ENCODE assay signal across 22 cellular contexts in the genomic region with DNA sequence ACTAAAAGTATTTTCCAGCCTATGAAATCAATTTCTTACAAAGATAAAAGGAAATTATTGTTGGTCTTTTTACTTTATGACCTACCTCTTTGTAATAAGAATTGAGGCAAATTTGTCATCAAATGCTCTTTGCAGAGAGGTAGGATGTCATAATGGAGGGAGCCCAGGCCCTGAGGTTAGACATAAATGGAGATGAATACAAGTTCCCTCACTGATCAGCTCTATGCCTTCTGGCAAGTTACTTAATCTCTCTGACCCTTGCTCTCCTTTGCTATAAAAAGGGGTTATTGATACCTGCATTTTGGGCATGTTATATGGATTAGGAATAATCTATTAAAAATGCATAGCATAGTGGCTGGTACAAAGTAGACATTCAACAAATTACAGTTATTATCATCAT.
DNase-seq lines count a peak whose midpoint lies in the region; ATAC-seq, FAIRE-seq and TF ChIP-seq lines count a peak whose summit lies in the region.
"Had no signal": no experiment of that assay in that cellular context is flagged by ENCODE, and none has a peak within 500 bp of the region (broad histone marks: within the 10 kb centered on the region; RNA-seq: fewer than 3 reads in every experiment).

No MANE protein-coding gene starts in this region.

- H3K4me3 ChIP-seq in AG04450 (ENCODE audit: low read depth, low read length) (no peak overlapping the region), bronchial epithelial cell (ENCODE audit: low read depth, low read length) (no peak overlapping the region), mesodermal cell (ENCODE audit: extremely low read depth, insufficient read depth, low read length, poor library complexity, severe bottlenecking) (no peak overlapping the region)
- H3K4me3 ChIP-seq: body of pancreas, skin epidermis had no signal

- H3K27ac ChIP-seq in AG04450 (ENCODE audit: low read depth, low read length) (peak overlapping the region; percentile 66), mesodermal cell (ENCODE audit: low read depth, low read length, severe bottlenecking) (peak overlapping the region; percentile 48)
- H3K27ac ChIP-seq: body of pancreas had no signal

- FAIRE-seq in bronchial epithelial cell (lab: Jason Lieb, UNC), result no peak
- FAIRE-seq: frontal cortex had no signal

- H3K27me3 ChIP-seq in AG04450 (ENCODE audit: control insufficient read depth, insufficient read depth, low read length) (no peaks in the 10 kb centered on the region), bronchial epithelial cell (ENCODE audit: control insufficient read depth, insufficient read depth, low read length) (no peaks in the 10 kb centered on the region)
- H3K27me3 ChIP-seq: body of pancreas had no signal

- intact Hi-C loops in Right ventricle myocardium superior (cut with DNase I), result no loop called here
- intact Hi-C loops in posterior vena cava (cut with DNase I), result loop anchor here in 1 of 2 donors (10.0 kb wide), 1 partner anchor 157 kb away; no protein-coding TSS in a partner anchor

- no peak for TF ChIP-seq CTCF in AG04450 (IDR thresholded peaks at IDR 0.05; ENCODE audit: low read depth, low read length)
- TF ChIP-seq CTCF in bronchial epithelial cell (IDR thresholded peaks at IDR 0.05; ENCODE audit: insufficient read depth, low read length, severe bottlenecking), result no peak

- H3K36me3 ChIP-seq in bronchial epithelial cell (ENCODE audit: control insufficient read depth, insufficient read depth, low read length) (no peaks in the 10 kb centered on the region), mesodermal cell (ENCODE audit: control insufficient read depth, insufficient read depth, low read length) (no peaks in the 10 kb centered on the region)

- no peaks in the 10 kb centered on the region for H3K9me3 Mint-ChIP-seq in activated T-cell treated with anti-CD3 and anti-CD28 coated beads, Interleukin-2, amount 50 U/mL, for 72 hours
- H3K9me3 Mint-ChIP-seq: activated CD4-positive, alpha-beta T cell treated with anti-CD3 and anti-CD28 coated beads, Interleukin-2, amount 10 ng/mL, durations not matched to agents 7 days and 5 days; activated naive CD8-positive, alpha-beta T cell treated with anti-CD3 and anti-CD28 coated beads, Interleukin-2, amount 10 ng/mL, durations not matched to agents 7 days and 5 days; activated T-helper 2 cell treated with anti-CD3 and anti-CD28 coated beads, Interferon-gamma antibody, Interleukin-2, Interleukin-4, amounts not matched to agents 10 μg/mL and 5 μg/mL and 100 μg/mL, durations not matched to agents 14 hours and 24 hours and 36 hours; CD4-positive, alpha-beta memory T cell; nephron had no signal

- peaks cover 23% of the 10 kb centered on the region for H3K27me3 Mint-ChIP-seq in activated T-cell treated with anti-CD3 and anti-CD28 coated beads, Interleukin-2, amount 50 U/mL, for 72 hours (ENCODE audit: low read depth)
- H3K27me3 Mint-ChIP-seq: CD4-positive, alpha-beta memory T cell; progenitor cell of endocrine pancreas had no signal

- no peaks in the 10 kb centered on the region for H3K36me3 Mint-ChIP-seq in activated T-cell treated with anti-CD3 and anti-CD28 coated beads, Interleukin-2, amount 50 U/mL, for 72 hours (ENCODE audit: insufficient read depth in 2 of 2)
- H3K36me3 Mint-ChIP-seq: CD4-positive, alpha-beta memory T cell had no signal

- ATAC-seq in activated T-cell treated with anti-CD3 and anti-CD28 coated beads, Interleukin-2, amount 50 U/mL, for 72 hours (replicated peaks in 1 of 2), result no peak
- ATAC-seq in Right ventricle myocardium superior (ENCODE audit: poor library complexity) (no peak), HG03135 (IDR thresholded peaks at IDR 0.05; ENCODE audit: unreplicated experiment) (no peak)
- ATAC-seq: body of pancreas had no signal

- peaks cover 24% of the 10 kb centered on the region for H3K4me1 ChIP-seq in mesodermal cell (ENCODE audit: control insufficient read depth, insufficient read depth, low read length, poor library complexity, severe bottlenecking)
- H3K4me1 ChIP-seq: body of pancreas had no signal

- CTCF ChIA-PET in AG04450 (lab: Charles Lee), result interaction anchor here (0.6 to 1.0 kb wide), 2 partner anchors 131 to 347 kb away, joined by 3 to 5 read pairs; no protein-coding TSS in a partner anchor

- POLR2A ChIA-PET in AG04450 (lab: Yijun Ruan, JAX), result interaction anchor here (0.7 to 1.0 kb wide), 3 partner anchors 9 to 367 kb away, joined by 3 to 4 read pairs (median 3); no protein-coding TSS in a partner anchor

- no peak overlapping the region for H3K4me3 Mint-ChIP-seq in activated T-cell treated with anti-CD3 and anti-CD28 coated beads, Interleukin-2, amount 50 U/mL, for 72 hours
- H3K4me3 Mint-ChIP-seq: activated CD4-positive, alpha-beta T cell treated with anti-CD3 and anti-CD28 coated beads, Interleukin-2, amount 10 ng/mL, durations not matched to agents 7 days and 5 days; activated naive CD8-positive, alpha-beta T cell treated with anti-CD3 and anti-CD28 coated beads, Interleukin-2, amount 10 ng/mL, durations not matched to agents 7 days and 5 days; nephron; T-helper 1 cell treated with Interleukin-12 subunit alpha and Interleukin-12 subunit beta and Interleukin-4 antibody, amounts not matched to agents 30 μg/mL and 1 μg/mL, for 36 hours had no signal

- H3K9me3 ChIP-seq in AG04450 (ENCODE audit: control insufficient read depth, insufficient read depth, low read length) (no peaks in the 10 kb centered on the region), mesodermal cell (ENCODE audit: control insufficient read depth, low read length) (no peaks in the 10 kb centered on the region)
- H3K9me3 ChIP-seq: body of pancreas had no signal

- no peak overlapping the region for H3K27ac Mint-ChIP-seq in activated T-cell treated with anti-CD3 and anti-CD28 coated beads, Interleukin-2, amount 50 U/mL, for 72 hours
- H3K27ac Mint-ChIP-seq: activated CD4-positive, alpha-beta T cell treated with anti-CD3 and anti-CD28 coated beads, Interleukin-2, amount 10 ng/mL, durations not matched to agents 7 days and 5 days; activated naive CD8-positive, alpha-beta T cell treated with anti-CD3 and anti-CD28 coated beads, Interleukin-2, amount 10 ng/mL, durations not matched to agents 7 days and 5 days; progenitor cell of endocrine pancreas; T-helper 1 cell treated with Interleukin-12 subunit alpha and Interleukin-12 subunit beta and Interleukin-4 antibody, amounts not matched to agents 30 μg/mL and 1 μg/mL, for 36 hours had no signal

- peaks cover 19% of the 10 kb centered on the region for H3K4me1 Mint-ChIP-seq in activated T-cell treated with anti-CD3 and anti-CD28 coated beads, Interleukin-2, amount 50 U/mL, for 72 hours (ENCODE audit: low read depth)
- H3K4me1 Mint-ChIP-seq: nephron had no signal

- DNase-seq in AG04450 (ENCODE audit: low read depth, low spot score) (no peak), NCI-H146 (lab: John Stamatoyannopoulos, UW) (peak; percentile 23), bronchial epithelial cell (ENCODE audit: low read depth) (peak; percentile 29), Right ventricle myocardium superior (no peak), posterior vena cava (ENCODE audit: low spot score) (no peak)
- DNase-seq in activated T-cell treated with anti-CD3 and anti-CD28 coated beads, Interleukin-2, amount 50 U/mL, for 72 hours, result no peak
- DNase-seq: activated naive CD8-positive, alpha-beta T cell treated with anti-CD3 and anti-CD28 coated beads, Interleukin-2, amount 10 ng/mL, durations not matched to agents 7 days and 5 days; body of pancreas; CD4-positive, alpha-beta memory T cell; NCI-H187; NCI-H446; SHP77 treated with DMSO at 0.1 percent for 48 hours; stimulated activated naive CD4-positive, alpha-beta T cell had no signal

Comparison
In these comparisons a context has a peak if more than half of its experiments do, and no peak if none do; other contexts are left out.
1. DNase-seq: peak in NCI-H146 (single experiment) and bronchial epithelial cell (single experiment); none in AG04450 (single experiment), activated T-cell treated with anti-CD3 and anti-CD28 coated beads, Interleukin-2, amount 50 U/mL, for 72 hours (0 of 2), Right ventricle myocardium superior (single experiment) and posterior vena cava (single experiment).